ENCODE assay signal across 9 cellular contexts in the genomic region with DNA sequence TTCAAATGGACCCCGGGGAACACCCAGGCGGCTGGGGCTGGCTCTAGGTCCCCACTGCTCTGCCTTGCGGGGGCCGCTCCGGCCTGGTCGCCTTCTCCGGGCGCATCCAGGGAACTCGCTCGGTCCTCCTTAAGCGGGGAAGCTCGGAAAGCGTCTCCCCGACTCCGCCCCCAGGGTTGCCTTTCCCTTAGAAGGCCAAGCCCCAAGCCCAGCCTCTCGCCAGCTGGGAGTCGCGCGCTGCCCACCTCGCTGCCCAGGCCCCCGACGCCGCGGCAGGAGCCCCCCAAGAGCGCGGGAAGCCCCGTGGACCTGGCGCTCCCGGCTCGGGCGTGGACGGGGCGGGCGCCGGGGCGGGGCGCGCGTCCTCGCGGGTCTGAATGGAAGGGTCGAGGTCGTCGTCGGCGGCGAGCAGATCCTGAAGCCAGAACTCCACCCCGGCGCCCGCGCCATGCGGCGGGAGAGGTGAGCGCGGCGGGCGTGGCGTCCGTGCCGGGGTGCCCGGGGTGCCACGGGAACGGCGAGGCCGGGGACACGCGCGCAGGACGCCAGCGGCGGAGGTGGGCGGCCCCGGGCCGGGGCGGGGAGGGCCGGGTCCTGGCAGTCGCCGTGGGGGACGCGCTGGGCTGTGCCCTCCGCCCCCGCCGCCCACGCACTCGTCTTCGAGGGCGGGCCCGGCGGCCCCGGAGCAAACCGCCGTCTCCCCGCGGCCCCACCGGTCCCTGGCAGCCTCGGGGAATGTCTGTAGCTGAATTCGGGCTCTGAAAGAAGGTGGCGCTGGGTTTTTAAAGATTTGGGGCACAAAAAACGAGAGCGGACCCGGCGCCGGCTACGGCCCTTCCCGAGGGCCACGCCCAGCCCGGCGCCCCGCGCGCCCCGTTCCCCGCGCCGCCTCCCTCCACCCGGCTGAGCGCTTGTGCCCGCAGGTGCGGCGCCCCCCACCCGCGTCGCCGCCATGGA. TPM values are rescaled to one million over a fixed set of nuclear protein-coding genes. Genes with fewer than 3 reads are reported as not detected.
DNase-seq lines count a peak whose midpoint lies in the region; ATAC-seq, FAIRE-seq and TF ChIP-seq lines count a peak whose summit lies in the region.
"Had no signal": no experiment of that assay in that cellular context is flagged by ENCODE, and none has a peak within 500 bp of the region (broad histone marks: within the 10 kb centered on the region; RNA-seq: fewer than 3 reads in every experiment).

TSS of gene BOK (plus strand) at position 214 of the 957 bp plus-strand sequence. CDS start at position 953, 739 bp downstream.

- no peak for FAIRE-seq in bronchial epithelial cell (lab: Jason Lieb, UNC)
- FAIRE-seq: colon had no signal

- 1 to 2% methylated on average over 124 of the region's 124 CpGs for WGBS in sigmoid colon, 2 donors

- TF ChIP-seq CTCF in bronchial epithelial cell (IDR thresholded peaks at IDR 0.05; ENCODE audit: insufficient read depth, low read length, severe bottlenecking) (no peak), sigmoid colon (IDR thresholded peaks at IDR 0.05) (no peak)

- no peaks in the 10 kb centered on the region for H3K27me3 ChIP-seq in bronchial epithelial cell (ENCODE audit: control insufficient read depth, insufficient read depth, low read length)
- no peaks in the 10 kb centered on the region for H3K27me3 ChIP-seq in sigmoid colon

- no peak for TF ChIP-seq POLR2A in sigmoid colon (IDR thresholded peaks at IDR 0.05)

- H3K9me3 ChIP-seq in sigmoid colon = peaks cover 0 to 4% (median 0%) of the 10 kb centered on the region in 4 donors

- peaks cover 0 to 53% (median 48%) of the 10 kb centered on the region in 4 donors for H3K4me1 ChIP-seq in sigmoid colon

- H3K27ac ChIP-seq in sigmoid colon = peak within 1 kb of the TSS; percentile 80 to 94 (median 90)

- no peak for TF ChIP-seq EP300 in sigmoid colon (IDR thresholded peaks at IDR 0.05)

- no peak for ATAC-seq in HG02588 (IDR thresholded peaks at IDR 0.05; ENCODE audit: unreplicated experiment)

- H3K36me3 ChIP-seq in bronchial epithelial cell (ENCODE audit: control insufficient read depth, insufficient read depth, low read length) = peaks cover 16% of the 10 kb centered on the region
- peaks cover 0 to 8% (median 0%) of the 10 kb centered on the region in 4 donors for H3K36me3 ChIP-seq in sigmoid colon

- DNase-seq in NCI-H2029 (lab: John Stamatoyannopoulos, UW) = peak; percentile 36
- DNase-seq in NCI-H2029 treated with DMSO at 0.1 percent for 48 hours (lab: John Stamatoyannopoulos, UW) = no peak
- peak; percentile 33 to 77 for DNase-seq in NCI-H526 (lab: John Stamatoyannopoulos, UW)
- peak; percentile 61 for DNase-seq in bronchial epithelial cell (ENCODE audit: low read depth)
- peak; percentile 88 for DNase-seq in iPS-NIHi7 (ENCODE audit: extremely low spot score)
- peak; percentile 93 for DNase-seq in sigmoid colon
- no peak for DNase-seq in cortex of kidney (lab: John Stamatoyannopoulos, UW)

- intact Hi-C loops in sigmoid colon (cut with DNase I) = loop anchor here (1.0 kb wide), 1 partner anchor 51 kb away; the partner anchor contains the start of gene STK25

- H3K4me3 ChIP-seq in bronchial epithelial cell (ENCODE audit: low read depth, low read length) (peak within 1 kb of the TSS; percentile 64), sigmoid colon (peak within 1 kb of the TSS; percentile 57 to 87 (median 70))

RNA-seq across cellular contexts. Expression of gene BOK, which starts in this region (rescaled TPM):
- total RNA-seq in bronchial epithelial cell (18.4 and 19.5 TPM in 2 replicates), sigmoid colon (100 to 1,000 TPM in 1 of 4 donors, 10 to 100 TPM in 3; 46.6 to 112 (median 81.0) TPM)
- 10 to 100 TPM in 1 of 3 donors, 1 to 10 TPM in 2; 6.2 to 12.7 (median 8.4) TPM for polyA plus RNA-seq in sigmoid colon

Comparison
In these comparisons a context has a peak if more than half of its experiments do, and no peak if none do; other contexts are left out.
1. DNase-seq: peak in NCI-H2029 (single experiment), NCI-H526 (2 of 2), bronchial epithelial cell (single experiment), iPS-NIHi7 (single experiment) and sigmoid colon (single experiment); none in NCI-H2029 treated with DMSO at 0.1 percent for 48 hours (single experiment) and cortex of kidney (single experiment).